ENCODE assay signal across 19 cellular contexts in genomic region chr20:34506480-34506879, GRCh38. TPM values are rescaled to one million over a fixed set of nuclear protein-coding genes. Genes with fewer than 3 reads are reported as not detected.
DNase-seq lines count a peak whose midpoint lies in the region; ATAC-seq and TF ChIP-seq lines count a peak whose summit lies in the region.
"Had no signal": no experiment of that assay in that cellular context is flagged by ENCODE, and none has a peak within 500 bp of the region (broad histone marks: within the 10 kb centered on the region; RNA-seq: fewer than 3 reads in every experiment).

No MANE protein-coding gene starts in this region.

- H3K27ac Mint-ChIP-seq in memory B cell = peak overlapping the region; percentile 20
- no peak overlapping the region for H3K27ac Mint-ChIP-seq in activated CD4-positive, alpha-beta T cell treated with anti-CD3 and anti-CD28 coated beads for 36 hours

- no peak overlapping the region for H3K4me3 Mint-ChIP-seq in memory B cell
- no peak overlapping the region for H3K4me3 Mint-ChIP-seq in activated CD4-positive, alpha-beta T cell treated with anti-CD3 and anti-CD28 coated beads for 36 hours

- POLR2A ChIA-PET in activated CD4-positive, alpha-beta T cell treated with anti-CD3 and anti-CD28 coated beads for 36 hours (lab: Charles Lee) = no interaction called here

- no peak overlapping the region for H3K4me3 ChIP-seq in dorsolateral prefrontal cortex
- H3K4me3 ChIP-seq: BLaER1 treated with 17β-estradiol and CSF1 and Interleukin-3, amounts not matched to agents 10 nM and 100 nM had no signal

- no peaks in the 10 kb centered on the region for H3K27me3 ChIP-seq in dorsolateral prefrontal cortex
- H3K27me3 ChIP-seq: BLaER1 treated with 17β-estradiol and CSF1 and Interleukin-3, amounts not matched to agents 10 nM and 100 nM had no signal

- DNase-seq in NCI-H146 (lab: John Stamatoyannopoulos, UW) = peak; percentile 48
- DNase-seq in NCI-H146 treated with DMSO at 0.1 percent for 48 hours (lab: John Stamatoyannopoulos, UW; ENCODE audit: unreplicated experiment) = no peak
- DNase-seq in dorsolateral prefrontal cortex = no peak
- no peak for DNase-seq in memory B cell (ENCODE audit: low spot score in 2 of 2)
- DNase-seq in activated CD4-positive, alpha-beta T cell treated with anti-CD3 and anti-CD28 coated beads for 36 hours = no peak
- DNase-seq in stimulated activated naive CD4-positive, alpha-beta T cell (lab: John Stamatoyannopoulos, UW) = no peak
- no peak for DNase-seq in kidney tubule cell (ENCODE audit: low spot score)
- DNase-seq: ACHN; MV-4-11; NCI-H1105 treated with DMSO at 0.1 percent for 48 hours; NCI-H1694 treated with DMSO at 0.1 percent for 48 hours; NK-92 treated with Interleukin-12 subunit alpha and Interleukin-12 subunit beta, amount 100 ng/mL, for 24 hours; SIG-M5; SK-N-SH had no signal

- no peak for TF ChIP-seq CTCF in dorsolateral prefrontal cortex (IDR thresholded peaks at IDR 0.05 in 54 of 56, conservative IDR thresholded peaks at IDR 0.05 in 2 of 56; ENCODE audit: low read depth in 1 of 56, partially characterized antibody in 56 of 56)

- ATAC-seq in memory B cell (ENCODE audit: low read depth) = no peak
- ATAC-seq in activated CD4-positive, alpha-beta T cell treated with anti-CD3 and anti-CD28 coated beads for 36 hours = no peak
- ATAC-seq: Panc1 had no signal

- TF ChIP-seq EP300 in Ishikawa (IDR thresholded peaks at IDR 0.05; ENCODE audit: borderline replicate concordance) = peak; percentile 56; the same call in 1 of the 2 replicates

- no peaks in the 10 kb centered on the region for H3K9me3 Mint-ChIP-seq in memory B cell
- H3K9me3 Mint-ChIP-seq in activated CD4-positive, alpha-beta T cell treated with anti-CD3 and anti-CD28 coated beads for 36 hours (ENCODE audit: low read depth) = no peaks in the 10 kb centered on the region

- CTCF ChIA-PET in activated CD4-positive, alpha-beta T cell treated with anti-CD3 and anti-CD28 coated beads for 36 hours (lab: Charles Lee) = interaction anchor here (1.2 kb wide), 1 partner anchor 194 kb away, joined by 3 read pairs; no protein-coding TSS in a partner anchor

- no peaks in the 10 kb centered on the region for H3K4me1 Mint-ChIP-seq in memory B cell
- H3K4me1 Mint-ChIP-seq in activated CD4-positive, alpha-beta T cell treated with anti-CD3 and anti-CD28 coated beads for 36 hours = no peaks in the 10 kb centered on the region

- peak overlapping the region in 35 of 59 donors; percentile 2 to 99 (median 46) for H3K27ac ChIP-seq in dorsolateral prefrontal cortex
- H3K27ac ChIP-seq: 22Rv1; BLaER1 treated with 17β-estradiol and CSF1 and Interleukin-3, amounts not matched to agents 10 nM and 100 nM; HL-60 had no signal

- H3K27me3 Mint-ChIP-seq in memory B cell = no peaks in the 10 kb centered on the region
- no peaks in the 10 kb centered on the region for H3K27me3 Mint-ChIP-seq in activated CD4-positive, alpha-beta T cell treated with anti-CD3 and anti-CD28 coated beads for 36 hours

- TF ChIP-seq RAD21 in Ishikawa (IDR thresholded peaks at IDR 0.05; ENCODE audit: low read depth) = no peak

- H3K36me3 Mint-ChIP-seq in memory B cell = peaks cover 12% of the 10 kb centered on the region
- H3K36me3 Mint-ChIP-seq in activated CD4-positive, alpha-beta T cell treated with anti-CD3 and anti-CD28 coated beads for 36 hours (ENCODE audit: low read depth) = peaks cover 17% of the 10 kb centered on the region

- intact Hi-C loops in dorsolateral prefrontal cortex (cut with DNase I) = no loop called here
- intact Hi-C loops in activated CD4-positive, alpha-beta T cell treated with anti-CD3 and anti-CD28 coated beads for 36 hours (cut with DNase I, micrococcal nuclease) = no loop called here

TF ChIP-seq in Ishikawa, 13 proteins besides CTCF, POLR2A, EP300 and RAD21:
- TF ChIP-seq TCF12 (IDR thresholded peaks at IDR 0.05; ENCODE audit: low read depth) (0 out of 2 replicates have a peak, but pooled peaks have one; percentile 49), CREB1 (IDR thresholded peaks at IDR 0.05; ENCODE audit: low read depth) (no peak), YY1 (IDR thresholded peaks at IDR 0.05; ENCODE audit: low read depth) (no peak), ZBTB7A (IDR thresholded peaks at IDR 0.05; ENCODE audit: low read depth) (no peak), MAX (IDR thresholded peaks at IDR 0.05) (no peak), REST (IDR thresholded peaks at IDR 0.05; ENCODE audit: low read depth) (no peak), USF1 (IDR thresholded peaks at IDR 0.05) (no peak), CEBPB (IDR thresholded peaks at IDR 0.05) (no peak), TEAD4 (IDR thresholded peaks at IDR 0.05) (peak; percentile 16; the same call in 1 of the 2 replicates), NFIC (IDR thresholded peaks at IDR 0.05) (peak; percentile 84), EGR1 (IDR thresholded peaks at IDR 0.05) (no peak), FOXM1 (IDR thresholded peaks at IDR 0.05; ENCODE audit: borderline replicate concordance, low read depth) (no peak), TAF1 (IDR thresholded peaks at IDR 0.05; ENCODE audit: low read depth) (no peak)

RNA-seq across cellular contexts. Expression of gene DYNLRB1, which starts 9.7 kb away (rescaled TPM):
- 100 to 1,000 TPM; 153 to 387 (median 261) TPM for total RNA-seq in dorsolateral prefrontal cortex
- total RNA-seq in activated CD4-positive, alpha-beta T cell treated with anti-CD3 and anti-CD28 coated beads for 36 hours = 100 to 1,000 TPM in 1 of 2 experiments, 10 to 100 TPM in 1; 83.5 to 122 TPM

RNA-seq across cellular contexts. Expression of gene MAP1LC3A, which starts 52.0 kb away (rescaled TPM):
- 100 to 1,000 TPM in 118 of 120 experiments, 10 to 100 TPM in 2; 86.9 to 270 (median 160) TPM for total RNA-seq in dorsolateral prefrontal cortex
- total RNA-seq in activated CD4-positive, alpha-beta T cell treated with anti-CD3 and anti-CD28 coated beads for 36 hours = 1 to 10 TPM; 2.5 to 2.7 TPM

Comparison
In these comparisons a context has a peak if more than half of its experiments do, and no peak if none do; other contexts are left out.
1. RNA of gene MAP1LC3A, which starts 52.0 kb away (total RNA-seq): 86.9 to 270 TPM in dorsolateral prefrontal cortex; 2.5 to 2.7 TPM in activated CD4-positive, alpha-beta T cell treated with anti-CD3 and anti-CD28 coated beads for 36 hours; every median in the first group is over 10 times any median in the second.